ENCODE assay signal across 9 cellular contexts in the genomic region with DNA sequence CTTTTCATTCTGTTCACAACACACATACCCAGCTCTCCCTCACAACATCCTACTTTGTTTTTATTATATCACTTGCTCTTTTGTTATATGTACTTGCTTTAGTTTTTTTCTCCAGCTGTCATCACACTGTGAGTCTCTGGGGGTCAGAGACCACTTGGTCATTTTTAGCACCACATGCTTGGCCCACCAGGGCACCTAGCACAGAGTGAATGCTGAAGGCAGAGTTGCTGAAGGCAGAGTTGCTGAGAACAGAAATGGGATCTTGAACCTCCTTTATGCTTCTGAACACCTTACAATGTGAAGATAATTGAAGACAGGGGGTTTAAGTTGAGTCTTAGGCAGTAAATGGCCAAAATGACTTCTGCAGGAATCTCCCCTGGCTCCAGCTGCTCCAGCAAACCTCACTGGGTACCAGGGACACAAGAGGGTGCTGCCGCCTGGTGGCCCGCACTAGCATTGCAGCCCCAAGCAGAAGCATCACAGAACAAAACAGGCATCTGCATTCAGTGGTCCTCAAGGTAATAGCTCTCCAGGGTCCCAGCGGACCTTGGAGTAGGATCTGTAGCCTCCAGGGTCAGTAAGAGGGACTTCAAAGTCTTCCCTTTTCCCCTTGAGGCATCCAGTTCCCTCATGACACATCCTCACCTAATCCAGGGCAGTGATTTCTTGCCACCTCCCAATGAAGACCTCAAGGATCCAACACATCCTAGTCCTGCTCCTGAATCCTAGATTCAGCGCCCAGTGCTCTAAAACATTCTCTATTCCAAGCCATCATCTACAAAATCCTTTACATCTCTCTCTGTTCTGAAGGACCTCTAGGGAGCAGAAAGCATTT.
DNase-seq lines count a peak whose midpoint lies in the region; ATAC-seq and TF ChIP-seq lines count a peak whose summit lies in the region.
"Had no signal": no experiment of that assay in that cellular context is flagged by ENCODE, and none has a peak within 500 bp of the region (broad histone marks: within the 10 kb centered on the region; RNA-seq: fewer than 3 reads in every experiment).

No MANE protein-coding gene starts in this region.

- no peaks in the 10 kb centered on the region for H3K27me3 Mint-ChIP-seq in CD14-positive monocyte (ENCODE audit: low read depth in 3 of 3)
- H3K27me3 Mint-ChIP-seq: naive thymus-derived CD4-positive, alpha-beta T cell had no signal

- H3K27ac ChIP-seq in ovary = no peak overlapping the region

- DNase-seq in CD14-positive monocyte (ENCODE audit: low spot score) = no peak
- DNase-seq in SHP77 treated with DMSO at 0.1 percent for 48 hours (lab: John Stamatoyannopoulos, UW) = peak; percentile 53
- DNase-seq in iPS DF 4.7 (ENCODE audit: extremely low read depth, low spot score) = peak; percentile 0
- no peak for DNase-seq in ovary
- no peak for DNase-seq in DMS153 treated with DMSO at 0.1 percent for 48 hours (lab: John Stamatoyannopoulos, UW; ENCODE audit: unreplicated experiment)
- no peak for DNase-seq in NCI-H774 (lab: John Stamatoyannopoulos, UW)
- DNase-seq: naive thymus-derived CD4-positive, alpha-beta T cell had no signal

- intact Hi-C loops in CD14-positive monocyte (cut with micrococcal nuclease) = no loop called here
- intact Hi-C loops in ovary (cut with DNase I) = no loop called here

- 8 to 9% (median 8%) methylated on average over 4 of the region's 4 CpGs for WGBS in ovary, 3 donors

- TF ChIP-seq CTCF in CD14-positive monocyte (IDR thresholded peaks at IDR 0.05) = peak; percentile 33
- peak; percentile 77 for TF ChIP-seq CTCF in GM12874 (IDR thresholded peaks at IDR 0.05; ENCODE audit: insufficient read depth, low read depth, low read length)
- TF ChIP-seq CTCF in ovary (IDR thresholded peaks at IDR 0.05) = no peak

- ATAC-seq in GM18498 (IDR thresholded peaks at IDR 0.05; ENCODE audit: unreplicated experiment) = no peak
- ATAC-seq: naive thymus-derived CD4-positive, alpha-beta T cell had no signal

- no peaks in the 10 kb centered on the region for H3K4me1 Mint-ChIP-seq in CD14-positive monocyte
- H3K4me1 Mint-ChIP-seq: naive thymus-derived CD4-positive, alpha-beta T cell had no signal

- TF ChIP-seq POLR2A in ovary (IDR thresholded peaks at IDR 0.05) = no peak

- H3K9me3 Mint-ChIP-seq in CD14-positive monocyte = peaks cover 0 to 14% (median 7%) of the 10 kb centered on the region in 7 donors

- H3K27ac Mint-ChIP-seq in CD14-positive monocyte = no peak overlapping the region
- H3K27ac Mint-ChIP-seq: naive thymus-derived CD4-positive, alpha-beta T cell had no signal

- H3K4me1 ChIP-seq in ovary (ENCODE audit: insufficient read depth) = no peaks in the 10 kb centered on the region

- no peak for TF ChIP-seq EP300 in ovary (IDR thresholded peaks at IDR 0.05)

- no peaks in the 10 kb centered on the region for H3K36me3 ChIP-seq in ovary

- no peaks in the 10 kb centered on the region for H3K36me3 Mint-ChIP-seq in CD14-positive monocyte

- H3K27me3 ChIP-seq in ovary = no peaks in the 10 kb centered on the region

- H3K4me3 ChIP-seq in ovary = no peak overlapping the region

- no peaks in the 10 kb centered on the region for H3K9me3 ChIP-seq in ovary

- H3K4me3 Mint-ChIP-seq in CD14-positive monocyte = no peak overlapping the region
- H3K4me3 Mint-ChIP-seq: naive thymus-derived CD4-positive, alpha-beta T cell had no signal

Comparison
In these comparisons a context has a peak if more than half of its experiments do, and no peak if none do; other contexts are left out.
1. DNase-seq: peak in SHP77 treated with DMSO at 0.1 percent for 48 hours (single experiment) and iPS DF 4.7 (single experiment); none in CD14-positive monocyte (single experiment), ovary (0 of 5), DMS153 treated with DMSO at 0.1 percent for 48 hours (single experiment) and NCI-H774 (single experiment).
2. CTCF ChIP-seq: peak in CD14-positive monocyte (single experiment) and GM12874 (single experiment); none in ovary (0 of 3).